32 cellular contexts compared by ENCODE assay signal in genomic region chr10:71931295-71931694, GRCh38. TPM values are rescaled to one million over a fixed set of nuclear protein-coding genes. Genes with fewer than 3 reads are reported as not detected.
"Had no signal": no experiment of that assay in that cellular context is flagged by ENCODE, and none has a peak within 500 bp of the region (broad histone marks: within the 10 kb centered on the region; RNA-seq: fewer than 3 reads in every experiment).

No MANE protein-coding gene starts in this region.

- H3K4me3 ChIP-seq: adrenal gland, ascending aorta, body of pancreas, breast epithelium, cardiac muscle cell had no signal

- ATAC-seq: activated naive CD4-positive, alpha-beta T cell treated with anti-CD3 and anti-CD28 coated beads, Interleukin-2, amount 50 U/mL, for 72 hours; activated naive CD8-positive, alpha-beta T cell treated with anti-CD3 and anti-CD28 coated beads, Interleukin-2, amount 50 U/mL, for 24 hours; activated T-cell treated with anti-CD3 and anti-CD28 coated beads, Interleukin-2, amount 50 U/mL, for 4 hours; activated T-cell treated with anti-CD3 and anti-CD28 coated beads, Interleukin-2, amount 50 U/mL, for 72 hours; activated T-helper 17 cell treated with anti-CD3 and anti-CD28 coated beads, Interleukin-2, amount 50 U/mL, for 72 hours; body of pancreas had no signal

- DNase-seq: activated effector memory CD4-positive, alpha-beta T cell treated with anti-CD3 and anti-CD28 coated beads, Interleukin-2, amount 50 U/mL, for 16 hours; activated effector memory CD4-positive, alpha-beta T cell treated with Interleukin-2 at 50 U/mL for 16 hours; activated gamma-delta T cell; activated gamma-delta T cell treated with Interleukin-2 at 50 U/mL for 16 hours; activated naive CD4-positive, alpha-beta T cell; activated naive CD4-positive, alpha-beta T cell treated with anti-CD3 and anti-CD28 coated beads for 36 hours; activated naive CD4-positive, alpha-beta T cell treated with anti-CD3 and anti-CD28 coated beads, Interleukin-2, amount 10 ng/mL, durations not matched to agents 7 days and 5 days; activated naive CD4-positive, alpha-beta T cell treated with anti-CD3 and anti-CD28 coated beads, Interleukin-2, amount 50 U/mL, for 16 hours; activated naive CD4-positive, alpha-beta T cell treated with Interleukin-2 at 50 U/mL for 16 hours; activated naive CD8-positive, alpha-beta T cell treated with anti-CD3 and anti-CD28 coated beads for 36 hours; activated naive CD8-positive, alpha-beta T cell treated with anti-CD3 and anti-CD28 coated beads, Interleukin-2, amount 10 ng/mL, durations not matched to agents 7 days and 5 days; activated naive CD8-positive, alpha-beta T cell treated with anti-CD3 and anti-CD28 coated beads, Interleukin-2, amount 50 U/mL, for 24 hours; activated T-cell treated with anti-CD3 and anti-CD28 coated beads, Interleukin-2, amount 50 U/mL, for 1 hour; activated T-cell treated with anti-CD3 and anti-CD28 coated beads, Interleukin-2, amount 50 U/mL, for 24 hours; activated T-cell treated with anti-CD3 and anti-CD28 coated beads, Interleukin-2, amount 50 U/mL, for 4 hours; activated T-cell treated with anti-CD3 and anti-CD28 coated beads, Interleukin-2, amount 50 U/mL, for 48 hours; activated T-cell treated with anti-CD3 and anti-CD28 coated beads, Interleukin-2, amount 50 U/mL, for 72 hours; adrenal gland; amniotic stem cell; amygdala; anterior cingulate cortex; aorta; body of pancreas; brain microvascular endothelial cell; caudate nucleus; central memory CD4-positive, alpha-beta T cell; cerebellar nuclear complex had no signal

RNA-seq across cellular contexts. Expression of gene CHST3, which starts 32.9 kb away (rescaled TPM):
- total RNA-seq: activated naive CD8-positive, alpha-beta T cell treated with anti-CD3 and anti-CD28 coated beads, Interleukin-2, amount 10 ng/mL, durations not matched to agents 7 days and 5 days had no signal
